ENCODE assay signal across 1 cellular context in the genomic region with DNA sequence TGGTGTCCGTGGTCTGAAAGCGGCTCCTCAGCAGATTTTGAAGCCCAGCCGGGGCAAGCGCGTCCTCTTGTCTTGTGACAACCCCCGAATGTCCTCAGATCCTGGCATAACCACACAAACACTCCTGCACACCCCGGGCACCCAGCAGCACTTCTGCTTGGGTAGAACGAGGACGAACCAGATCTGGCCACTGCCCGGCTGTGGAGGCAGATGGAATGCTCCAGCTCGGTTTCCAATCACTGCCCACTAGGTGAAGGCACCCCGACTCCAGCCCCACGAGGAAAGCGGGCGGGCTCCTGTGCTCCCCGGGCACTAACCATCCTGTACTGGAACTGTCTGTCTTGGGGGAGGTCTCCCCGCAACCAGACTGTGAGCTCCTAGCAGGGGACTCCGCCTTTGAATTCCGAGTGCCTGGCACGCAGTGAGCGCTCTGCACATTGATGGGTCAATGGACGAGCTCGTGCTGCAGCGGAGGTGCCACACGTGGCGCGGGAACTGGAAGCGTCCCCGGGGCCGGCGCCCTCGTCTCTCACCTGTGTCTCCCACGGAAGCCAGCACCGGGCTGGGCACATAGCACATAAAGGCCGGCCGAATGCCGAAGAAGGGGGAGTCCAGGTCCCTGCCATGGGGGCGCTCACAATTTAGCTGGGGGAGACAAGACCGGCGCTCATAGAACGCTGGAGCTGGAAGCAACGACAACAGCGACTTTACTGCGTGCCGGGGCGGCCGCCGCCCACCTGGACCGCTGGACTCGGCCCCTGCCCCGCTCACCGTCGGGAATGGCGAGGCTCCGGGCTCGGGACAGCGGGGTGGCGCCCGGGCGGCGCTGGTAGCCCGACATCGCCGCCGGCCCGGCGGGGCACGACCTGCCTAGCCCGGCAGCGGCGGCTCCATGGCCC.
TF ChIP-seq lines count a peak whose summit lies in the region.

No MANE protein-coding gene starts in this region.

TF ChIP-seq in SK-N-SH treated with all-trans-retinoic acid at 6 μM for 48 hours, 23 proteins besides CTCF, POLR2A, EP300 and RAD21 (continued from another document):
- TF ChIP-seq POU6F1 (CRISPR knock-in tag; IDR thresholded peaks at IDR 0.05; ENCODE audit: borderline replicate concordance, low read depth) (no peak), ZNF70 (CRISPR knock-in tag; IDR thresholded peaks at IDR 0.05) (no peak), ZFP30 (CRISPR knock-in tag; IDR thresholded peaks at IDR 0.05) (no peak), GLIS3 (CRISPR knock-in tag; IDR thresholded peaks at IDR 0.05) (no peak), PPARA (CRISPR knock-in tag; IDR thresholded peaks at IDR 0.05; ENCODE audit: borderline replicate concordance) (no peak), ZFP3 (CRISPR knock-in tag; IDR thresholded peaks at IDR 0.05) (no peak)
